In the genomic region with DNA sequence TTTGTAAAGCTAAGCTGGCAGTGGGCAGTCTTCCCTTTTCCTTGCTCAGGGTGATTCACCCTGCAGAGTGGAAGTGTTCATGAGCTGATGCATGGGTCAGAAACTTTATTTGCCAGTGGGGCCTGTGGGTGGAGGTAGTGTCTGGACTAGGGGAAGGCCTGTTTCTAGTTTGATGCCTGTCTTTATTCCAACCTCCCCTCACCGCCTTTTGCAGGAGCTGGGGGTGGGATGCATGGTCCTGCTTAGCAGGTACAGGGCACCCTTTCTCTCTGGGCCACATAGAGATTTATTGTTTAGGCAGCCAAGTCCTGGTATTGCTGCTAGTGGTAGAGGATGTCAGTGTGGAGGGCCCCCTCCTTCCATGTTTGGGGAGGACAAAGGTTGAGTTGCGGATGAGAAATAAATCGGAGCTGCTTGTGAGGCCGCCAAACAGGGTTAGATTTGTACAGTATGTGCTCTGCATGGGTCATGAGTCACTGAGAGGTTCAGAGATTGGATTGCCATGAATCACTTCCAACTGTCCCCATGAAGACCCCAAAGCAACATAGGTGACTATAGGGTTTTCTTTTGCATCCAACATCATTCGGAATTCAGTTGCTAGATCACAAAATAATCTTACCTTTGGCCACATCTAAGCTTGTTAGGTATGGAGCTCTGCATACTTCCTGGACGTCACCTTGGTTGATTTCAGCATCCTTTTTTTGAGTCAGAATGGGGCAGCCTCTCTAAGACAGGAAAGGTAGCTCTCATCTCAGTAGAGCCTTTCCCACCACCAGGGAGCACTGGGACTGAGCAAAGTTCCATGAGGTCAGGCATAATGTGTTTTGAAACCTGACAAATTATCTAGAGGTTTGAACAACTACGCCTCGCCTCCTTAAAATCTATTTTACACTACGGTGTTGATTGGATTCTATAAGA, we compare ENCODE assay signal across 1 cellular context.
TF ChIP-seq lines count a peak whose summit lies in the region.

No MANE protein-coding gene starts in this region.

TF ChIP-seq in A549, 52 proteins besides CTCF, POLR2A, EP300 and RAD21:
- TF ChIP-seq FOSL2 (IDR thresholded peaks at IDR 0.05): no peak
- TF ChIP-seq FOSL2 (CRISPR knock-in tag; IDR thresholded peaks at IDR 0.05): peak; percentile 14; the same call in 1 of the 2 replicates
- no peak for TF ChIP-seq SREBF2 (IDR thresholded peaks at IDR 0.05)
- no peak for TF ChIP-seq TP53 (CRISPR knock-in tag; IDR thresholded peaks at IDR 0.05)
- no peak for TF ChIP-seq HEYL (CRISPR knock-in tag; IDR thresholded peaks at IDR 0.05)
- TF ChIP-seq, protein P1, sequence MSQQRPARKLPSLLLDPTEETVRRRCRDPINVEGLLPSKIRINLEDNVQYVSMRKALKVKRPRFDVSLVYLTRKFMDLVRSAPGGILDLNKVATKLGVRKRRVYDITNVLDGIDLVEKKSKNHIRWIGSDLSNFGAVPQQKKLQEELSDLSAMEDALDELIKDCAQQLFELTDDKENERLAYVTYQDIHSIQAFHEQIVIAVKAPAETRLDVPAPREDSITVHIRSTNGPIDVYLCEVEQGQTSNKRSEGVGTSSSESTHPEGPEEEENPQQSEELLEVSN (IDR thresholded peaks at IDR 0.05; ENCODE audit: borderline replicate concordance, low read depth): no peak
